ENCODE assay signal across 8 cellular contexts in the genomic region with DNA sequence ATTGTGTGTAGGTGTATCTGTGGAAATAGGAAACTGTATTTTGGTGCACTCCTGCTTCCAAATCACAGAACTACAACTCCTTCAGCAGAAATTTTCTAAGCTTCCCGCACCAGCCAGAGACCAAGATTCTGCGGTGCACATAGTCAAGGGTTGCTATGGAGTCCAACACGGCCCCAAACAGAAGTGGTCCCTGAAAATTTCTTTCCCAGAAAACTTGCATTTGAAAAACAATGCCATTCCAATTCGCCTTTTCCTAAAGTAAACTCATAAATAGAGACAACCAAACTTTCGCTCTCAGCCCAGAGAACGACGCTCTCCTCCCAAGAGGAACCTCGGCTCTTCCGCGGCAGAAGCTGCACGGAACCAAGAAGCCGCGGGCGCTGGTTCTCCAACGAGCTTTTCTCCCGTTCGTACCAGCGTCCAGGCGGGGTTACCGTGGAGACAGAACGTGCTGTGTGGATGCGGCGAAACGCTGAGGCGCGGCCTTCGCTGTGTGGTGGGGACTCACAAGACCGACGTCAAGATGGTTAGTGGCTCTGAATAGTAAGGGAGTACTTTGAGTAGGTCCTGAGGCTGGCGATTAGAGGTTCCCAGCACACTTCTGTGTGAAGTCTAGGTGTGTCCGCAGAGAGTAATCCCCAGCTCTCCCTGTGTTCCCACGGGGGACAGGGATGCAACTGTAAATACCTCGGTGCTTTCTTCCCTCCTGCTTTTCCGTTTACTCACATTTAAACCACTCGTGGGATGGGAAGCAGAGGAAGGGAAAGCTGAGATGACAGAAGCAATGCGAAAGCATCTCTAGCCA. TPM values are rescaled to one million over a fixed set of nuclear protein-coding genes. Genes with fewer than 3 reads are reported as not detected.
DNase-seq lines count a peak whose midpoint lies in the region; ATAC-seq, FAIRE-seq and TF ChIP-seq lines count a peak whose summit lies in the region.

No MANE protein-coding gene starts in this region.

- H3K36me3 ChIP-seq in aorta (ENCODE audit: control insufficient read depth in 1 of 2, insufficient read depth in 2 of 2, low read length in 1 of 2): no peaks in the 10 kb centered on the region

- TF ChIP-seq CTCF in astrocyte of the cerebellum (IDR thresholded peaks at IDR 0.05; ENCODE audit: low read depth, low read length, missing control alignments): no peak

- H3K27ac ChIP-seq in aorta (ENCODE audit: low read depth in 1 of 2, low read length in 2 of 2): peak overlapping the region in 1 of 2 donors; percentile 34

- no peaks in the 10 kb centered on the region for H3K27me3 ChIP-seq in aorta (ENCODE audit: control insufficient read depth in 1 of 2, insufficient read depth in 2 of 2, low read length in 1 of 2)

- in situ Hi-C loops in astrocyte of the cerebellum (cut with HindIII; ENCODE audit: low sequenced_read_pairs): no loop called here

- H3K4me1 ChIP-seq in aorta (ENCODE audit: control insufficient read depth in 1 of 2, insufficient read depth in 2 of 2, low read length in 2 of 2): no peaks in the 10 kb centered on the region

- intact Hi-C loops in aorta (cut with DNase I): no loop called here

- peak; percentile 94 for ATAC-seq in HG02938 (IDR thresholded peaks at IDR 0.05; ENCODE audit: unreplicated experiment)
- peak; percentile 98 for ATAC-seq in aorta (ENCODE audit: low FRiP score)

- WGBS in aorta, 2 donors: 1 to 2% methylated on average over 36 of the region's 36 CpGs

- peak; percentile 86 for FAIRE-seq in GM18507 (lab: Jason Lieb, UNC)

- H3K9me3 ChIP-seq in aorta (ENCODE audit: control insufficient read depth, low read length): no peaks in the 10 kb centered on the region

- DNase-seq in GM18507 (ENCODE audit: extremely low spot score, insufficient read length, low read depth): peak; percentile 70
- DNase-seq in NCI-H1930 (lab: John Stamatoyannopoulos, UW): peak; percentile 83 to 92
- peak; percentile 80 for DNase-seq in T-helper 9 cell
- peak; percentile 66 for DNase-seq in astrocyte of the cerebellum (ENCODE audit: low read depth)
- peak; percentile 81 to 83 for DNase-seq in hippocampal formation (lab: John Stamatoyannopoulos, UW)
- peak; percentile 72 for DNase-seq in renal cortical epithelial cell (ENCODE audit: low read depth)
- DNase-seq in aorta: peak; percentile 93 to 95

- H3K4me3 ChIP-seq in astrocyte of the cerebellum (ENCODE audit: low read depth, low read length): peak overlapping the region; percentile 60
- peak overlapping the region; percentile 73 to 99 for H3K4me3 ChIP-seq in aorta (ENCODE audit: low read length in 2 of 2)

RNA-seq across cellular contexts. Expression of gene ZC3HAV1, which starts 24.0 kb away (rescaled TPM):
- total RNA-seq in renal cortical epithelial cell (38.7 and 68.5 TPM in 2 replicates), aorta (10 to 100 TPM; 28.2 to 39.5 TPM)
- 1 to 10 TPM; 4.1 to 8.6 TPM for polyA plus RNA-seq in aorta
